In the genomic region with DNA sequence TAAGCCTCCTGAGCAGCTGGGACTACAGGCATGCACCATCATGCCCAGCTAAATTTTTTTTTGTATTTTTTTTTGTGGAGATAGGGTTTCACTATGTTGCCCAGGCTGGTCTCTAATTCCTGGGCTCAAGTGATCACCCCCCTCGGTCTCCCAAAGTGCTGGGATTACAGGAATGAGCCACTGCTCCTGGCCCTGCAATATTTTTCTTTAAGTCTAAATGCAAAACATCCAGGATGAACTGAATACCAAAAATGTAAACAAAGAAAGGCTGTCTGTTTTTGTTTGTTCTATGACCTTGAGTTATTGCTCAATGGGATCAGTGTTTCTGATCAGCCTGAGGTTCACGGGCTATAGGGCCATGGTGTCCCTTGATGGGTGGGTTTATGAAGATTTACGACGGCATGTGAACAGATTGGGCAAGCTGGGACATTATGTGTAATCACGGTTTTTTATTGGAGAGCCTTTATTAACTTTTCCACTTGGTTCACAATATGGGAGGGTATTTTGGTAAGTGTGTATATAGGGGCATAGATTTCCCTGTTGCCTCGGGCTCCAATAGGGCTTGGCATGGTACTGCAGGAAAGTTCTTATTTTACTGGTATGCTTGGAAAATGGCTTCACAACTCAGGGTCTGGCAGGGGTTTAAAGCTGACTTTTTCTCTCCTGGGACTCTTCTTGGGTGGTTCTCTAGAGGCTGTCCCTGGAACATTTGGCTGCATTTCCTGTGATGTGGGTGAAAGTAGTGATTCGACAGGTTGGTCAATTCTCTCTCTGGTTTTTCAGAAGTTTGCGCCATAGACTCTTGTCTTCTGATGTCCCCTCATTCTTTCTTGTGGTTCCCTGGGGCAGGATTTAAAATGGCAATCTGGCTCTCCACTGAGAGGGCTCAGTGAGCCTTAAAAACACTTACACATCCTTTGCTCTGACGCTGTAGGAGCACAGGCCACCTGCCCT, we compare ENCODE assay signal across 1 cellular context.
A peak's percentile ranks its signal among the peaks of the same experiment; 100 is the strongest.
TF ChIP-seq lines count a peak whose summit lies in the region.

No MANE protein-coding gene starts in this region.

TF ChIP-seq in HepG2, 621 proteins besides CTCF, POLR2A, EP300 and RAD21 (continued from another document and continues in another):
- TF ChIP-seq ZNF609 (CRISPR knock-in tag; IDR thresholded peaks at IDR 0.05; ENCODE audit: borderline replicate concordance) = no peak; the same call in 1 of the 2 replicates
- TF ChIP-seq SALL1 (CRISPR knock-in tag; IDR thresholded peaks at IDR 0.05) = peak; percentile 86; the same call in 1 of the 2 replicates
- TF ChIP-seq SMC3 (IDR thresholded peaks at IDR 0.05; ENCODE audit: low read length) = 0 out of 2 replicates have a peak, but pooled peaks have one; percentile 17
- TF ChIP-seq MYNN (CRISPR knock-in tag; IDR thresholded peaks at IDR 0.05; ENCODE audit: low read depth) = no peak
- no peak for TF ChIP-seq CREB1 (IDR thresholded peaks at IDR 0.05)
- peak; percentile 74 for TF ChIP-seq CREB1 (CRISPR knock-in tag; IDR thresholded peaks at IDR 0.05)
- no peak for TF ChIP-seq ZNF160 (CRISPR knock-in tag; IDR thresholded peaks at IDR 0.05)
- no peak for TF ChIP-seq ZSCAN9 (CRISPR knock-in tag; IDR thresholded peaks at IDR 0.05; ENCODE audit: borderline replicate concordance)
- TF ChIP-seq SP5 (CRISPR knock-in tag; IDR thresholded peaks at IDR 0.05; ENCODE audit: borderline replicate concordance, low read depth) = peak; percentile 59; the same call in 1 of the 2 replicates
- TF ChIP-seq TAF15 (IDR thresholded peaks at IDR 0.05; ENCODE audit: low read depth, low read length, poor library complexity, severe bottlenecking) = no peak
- TF ChIP-seq ZZZ3 (CRISPR knock-in tag; IDR thresholded peaks at IDR 0.05; ENCODE audit: borderline replicate concordance) = no peak
- peak; percentile 28; the same call in 1 of the 2 replicates for TF ChIP-seq MYPOP (CRISPR knock-in tag; IDR thresholded peaks at IDR 0.05)
- TF ChIP-seq ZNF576 (CRISPR knock-in tag; IDR thresholded peaks at IDR 0.05) = no peak
- TF ChIP-seq, protein P1, sequence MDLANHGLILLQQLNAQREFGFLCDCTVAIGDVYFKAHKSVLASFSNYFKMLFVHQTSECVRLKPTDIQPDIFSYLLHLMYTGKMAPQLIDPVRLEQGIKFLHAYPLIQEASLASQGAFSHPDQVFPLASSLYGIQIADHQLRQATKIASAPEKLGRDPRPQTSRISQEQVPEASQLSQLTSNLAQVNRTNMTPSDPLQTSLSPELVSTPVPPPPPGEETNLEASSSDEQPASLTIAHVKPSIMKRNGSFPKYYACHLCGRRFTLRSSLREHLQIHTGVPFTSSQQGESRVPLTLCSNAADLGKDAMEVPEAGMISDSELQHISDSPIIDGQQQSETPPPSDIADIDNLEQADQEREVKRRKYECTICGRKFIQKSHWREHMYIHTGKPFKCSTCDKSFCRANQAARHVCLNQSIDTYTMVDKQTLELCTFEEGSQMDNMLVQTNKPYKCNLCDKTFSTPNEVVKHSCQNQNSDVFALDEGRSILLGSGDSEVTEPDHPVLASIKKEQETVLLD (CRISPR knock-in tag; IDR thresholded peaks at IDR 0.05; ENCODE audit: low read depth) = no peak
- no peak for TF ChIP-seq MXD3 (CRISPR knock-in tag; IDR thresholded peaks at IDR 0.05)
- no peak for TF ChIP-seq ZNF724P (CRISPR knock-in tag; IDR thresholded peaks at IDR 0.05; ENCODE audit: borderline replicate concordance)
- no peak for TF ChIP-seq ZNF180 (CRISPR knock-in tag; IDR thresholded peaks at IDR 0.05; ENCODE audit: borderline replicate concordance, low read depth)
- TF ChIP-seq SNAPC2 (CRISPR knock-in tag; IDR thresholded peaks at IDR 0.05) = no peak
- TF ChIP-seq TARDBP (CRISPR knock-in tag; IDR thresholded peaks at IDR 0.05) = 0 out of 2 replicates have a peak, but pooled peaks have one; percentile 36
- peak; percentile 47; the same call in 1 of the 2 replicates for TF ChIP-seq ZBTB20 (CRISPR knock-in tag; IDR thresholded peaks at IDR 0.05; ENCODE audit: borderline replicate concordance, low read depth)
- no peak for TF ChIP-seq ZNF704 (CRISPR knock-in tag; IDR thresholded peaks at IDR 0.05; ENCODE audit: borderline replicate concordance)
- TF ChIP-seq THAP9 (CRISPR knock-in tag; IDR thresholded peaks at IDR 0.05; ENCODE audit: borderline replicate concordance) = no peak
- peak; percentile 26; the same call in 1 of the 2 replicates for TF ChIP-seq ZMYM3 (CRISPR knock-in tag; IDR thresholded peaks at IDR 0.05)
- TF ChIP-seq, protein P2, sequence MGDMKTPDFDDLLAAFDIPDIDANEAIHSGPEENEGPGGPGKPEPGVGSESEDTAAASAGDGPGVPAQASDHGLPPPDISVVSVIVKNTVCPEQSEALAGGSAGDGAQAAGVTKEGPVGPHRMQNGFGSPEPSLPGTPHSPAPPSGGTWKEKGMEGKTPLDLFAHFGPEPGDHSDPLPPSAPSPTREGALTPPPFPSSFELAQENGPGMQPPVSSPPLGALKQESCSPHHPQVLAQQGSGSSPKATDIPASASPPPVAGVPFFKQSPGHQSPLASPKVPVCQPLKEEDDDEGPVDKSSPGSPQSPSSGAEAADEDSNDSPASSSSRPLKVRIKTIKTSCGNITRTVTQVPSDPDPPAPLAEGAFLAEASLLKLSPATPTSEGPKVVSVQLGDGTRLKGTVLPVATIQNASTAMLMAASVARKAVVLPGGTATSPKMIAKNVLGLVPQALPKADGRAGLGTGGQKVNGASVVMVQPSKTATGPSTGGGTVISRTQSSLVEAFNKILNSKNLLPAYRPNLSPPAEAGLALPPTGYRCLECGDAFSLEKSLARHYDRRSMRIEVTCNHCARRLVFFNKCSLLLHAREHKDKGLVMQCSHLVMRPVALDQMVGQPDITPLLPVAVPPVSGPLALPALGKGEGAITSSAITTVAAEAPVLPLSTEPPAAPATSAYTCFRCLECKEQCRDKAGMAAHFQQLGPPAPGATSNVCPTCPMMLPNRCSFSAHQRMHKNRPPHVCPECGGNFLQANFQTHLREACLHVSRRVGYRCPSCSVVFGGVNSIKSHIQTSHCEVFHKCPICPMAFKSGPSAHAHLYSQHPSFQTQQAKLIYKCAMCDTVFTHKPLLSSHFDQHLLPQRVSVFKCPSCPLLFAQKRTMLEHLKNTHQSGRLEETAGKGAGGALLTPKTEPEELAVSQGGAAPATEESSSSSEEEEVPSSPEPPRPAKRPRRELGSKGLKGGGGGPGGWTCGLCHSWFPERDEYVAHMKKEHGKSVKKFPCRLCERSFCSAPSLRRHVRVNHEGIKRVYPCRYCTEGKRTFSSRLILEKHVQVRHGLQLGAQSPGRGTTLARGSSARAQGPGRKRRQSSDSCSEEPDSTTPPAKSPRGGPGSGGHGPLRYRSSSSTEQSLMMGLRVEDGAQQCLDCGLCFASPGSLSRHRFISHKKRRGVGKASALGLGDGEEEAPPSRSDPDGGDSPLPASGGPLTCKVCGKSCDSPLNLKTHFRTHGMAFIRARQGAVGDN (CRISPR knock-in tag; IDR thresholded peaks at IDR 0.05) = no peak
- TF ChIP-seq, protein P3, sequence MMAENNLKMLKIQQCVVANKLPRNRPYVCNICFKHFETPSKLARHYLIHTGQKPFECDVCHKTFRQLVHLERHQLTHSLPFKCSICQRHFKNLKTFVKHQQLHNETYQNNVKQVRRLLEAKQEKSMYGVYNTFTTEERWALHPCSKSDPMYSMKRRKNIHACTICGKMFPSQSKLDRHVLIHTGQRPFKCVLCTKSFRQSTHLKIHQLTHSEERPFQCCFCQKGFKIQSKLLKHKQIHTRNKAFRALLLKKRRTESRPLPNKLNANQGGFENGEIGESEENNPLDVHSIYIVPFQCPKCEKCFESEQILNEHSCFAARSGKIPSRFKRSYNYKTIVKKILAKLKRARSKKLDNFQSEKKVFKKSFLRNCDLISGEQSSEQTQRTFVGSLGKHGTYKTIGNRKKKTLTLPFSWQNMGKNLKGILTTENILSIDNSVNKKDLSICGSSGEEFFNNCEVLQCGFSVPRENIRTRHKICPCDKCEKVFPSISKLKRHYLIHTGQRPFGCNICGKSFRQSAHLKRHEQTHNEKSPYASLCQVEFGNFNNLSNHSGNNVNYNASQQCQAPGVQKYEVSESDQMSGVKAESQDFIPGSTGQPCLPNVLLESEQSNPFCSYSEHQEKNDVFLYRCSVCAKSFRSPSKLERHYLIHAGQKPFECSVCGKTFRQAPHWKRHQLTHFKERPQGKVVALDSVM (CRISPR knock-in tag; IDR thresholded peaks at IDR 0.05) = no peak
- TF ChIP-seq RBFOX2 (IDR thresholded peaks at IDR 0.05; ENCODE audit: low read depth, low read length) = no peak
- no peak for TF ChIP-seq HMGXB4 (CRISPR knock-in tag; IDR thresholded peaks at IDR 0.05; ENCODE audit: borderline replicate concordance in 1 of 2, low read depth in 1 of 2)
- TF ChIP-seq CENPT (CRISPR knock-in tag; IDR thresholded peaks at IDR 0.05; ENCODE audit: low read depth) = no peak
